Comparison of ENCODE assay signal across 1 cellular context in the genomic region with DNA sequence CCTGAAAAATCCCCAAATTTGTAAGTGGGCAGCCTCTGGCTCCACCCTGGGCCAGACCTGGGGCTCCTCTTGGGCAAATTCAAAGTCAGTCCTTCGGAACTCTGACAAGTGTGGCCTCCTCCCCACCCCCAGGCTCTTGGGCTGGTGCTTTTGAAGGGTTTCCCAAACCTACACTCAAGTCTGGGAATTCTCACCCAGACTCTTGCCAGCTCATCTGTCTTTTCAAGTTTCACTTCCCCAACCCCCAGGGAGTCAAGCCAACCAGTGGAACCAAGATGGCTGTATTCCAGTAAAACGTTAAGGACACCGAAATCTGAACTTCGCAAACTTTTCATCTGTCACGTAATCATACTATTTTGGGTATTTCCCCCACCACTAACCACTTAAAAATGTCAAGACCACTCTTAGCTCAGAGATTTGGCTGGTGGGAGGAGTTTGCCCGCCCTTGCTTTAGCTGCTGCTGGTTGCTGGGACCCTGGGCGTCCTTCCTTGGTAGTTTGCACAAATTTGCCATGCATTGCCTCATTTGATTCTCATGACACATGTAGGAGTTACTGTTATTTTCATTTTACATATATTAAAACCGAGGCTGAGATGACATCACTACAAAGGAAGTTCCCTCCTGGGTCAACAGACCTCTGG.
TF ChIP-seq lines count a peak whose summit lies in the region.

No MANE protein-coding gene starts in this region.

TF ChIP-seq in K562, 482 proteins besides CTCF, POLR2A, EP300 and RAD21 (continued from another document):
- TF ChIP-seq CEBPG (CRISPR knock-in tag; IDR thresholded peaks at IDR 0.05) (peak; percentile 61; the same call in 1 of the 2 replicates), CEBPG (tag; conservative IDR thresholded peaks at IDR 0.05 in 1 of 2, IDR thresholded peaks at IDR 0.05 in 1 of 2) (no peak), ETV1 (tag; conservative IDR thresholded peaks at IDR 0.05; ENCODE audit: low read depth) (no peak), ZNF695 (CRISPR knock-in tag; IDR thresholded peaks at IDR 0.05) (no peak), POLR2AphosphoS2 (IDR thresholded peaks at IDR 0.05; ENCODE audit: low read length) (no peak), POLR2G (IDR thresholded peaks at IDR 0.05; ENCODE audit: low read depth, low read length) (peak; percentile 5; the same call in 1 of the 2 replicates)
- TF ChIP-seq, protein P1, sequence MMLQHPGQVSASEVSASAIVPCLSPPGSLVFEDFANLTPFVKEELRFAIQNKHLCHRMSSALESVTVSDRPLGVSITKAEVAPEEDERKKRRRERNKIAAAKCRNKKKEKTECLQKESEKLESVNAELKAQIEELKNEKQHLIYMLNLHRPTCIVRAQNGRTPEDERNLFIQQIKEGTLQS (IDR thresholded peaks at IDR 0.05): peak; percentile 27; the same call in 1 of the 2 replicates
- TF ChIP-seq, protein P1 (CRISPR knock-in tag; conservative IDR thresholded peaks at IDR 0.05): no peak
TF ChIP-seq in K562: peak in this region for 3.
